Comparison of ENCODE assay signal across 9 cellular contexts in the genomic region with DNA sequence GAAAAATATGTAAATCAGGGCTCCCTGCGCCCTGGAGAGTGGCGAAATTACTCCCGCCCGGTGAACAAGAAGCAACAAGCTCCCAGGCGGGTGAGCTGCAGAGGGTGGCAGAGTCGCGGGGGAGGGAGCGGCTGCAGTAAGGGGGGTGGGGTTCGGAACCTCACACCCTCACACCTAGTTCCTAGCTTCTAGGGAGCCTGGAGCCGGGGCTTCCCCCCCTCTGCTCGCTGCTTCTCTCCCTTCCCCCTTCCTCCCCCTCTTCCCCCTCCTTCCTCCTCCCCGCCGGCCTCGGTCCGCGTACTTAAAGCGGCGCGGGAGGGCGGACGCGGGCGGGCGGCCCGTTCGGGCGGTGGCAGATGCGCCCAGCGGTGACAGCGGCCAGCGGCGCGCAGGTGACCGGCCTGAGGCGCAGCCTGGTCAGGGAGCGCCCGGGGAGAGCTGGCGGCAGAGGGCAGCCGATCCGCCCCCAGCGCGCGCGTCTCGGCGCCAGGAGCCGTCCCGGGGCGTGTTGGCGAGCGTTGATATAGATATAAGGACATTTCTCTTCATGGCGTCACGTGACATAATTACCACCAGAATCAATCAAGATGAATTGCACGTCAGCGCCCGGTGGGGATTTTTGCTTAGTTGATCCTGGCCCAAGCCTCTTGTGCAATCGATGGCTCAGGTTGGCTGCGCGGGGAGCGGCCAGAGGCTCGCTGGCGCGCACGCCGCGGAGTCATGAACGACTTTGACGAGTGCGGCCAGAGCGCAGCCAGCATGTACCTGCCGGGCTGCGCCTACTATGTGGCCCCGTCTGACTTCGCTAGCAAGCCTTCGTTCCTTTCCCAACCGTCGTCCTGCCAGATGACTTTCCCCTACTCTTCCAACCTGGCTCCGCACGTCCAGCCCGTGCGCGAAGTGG. TPM values are rescaled to one million over a fixed set of nuclear protein-coding genes. Genes with fewer than 3 reads are reported as not detected.
DNase-seq lines count a peak whose midpoint lies in the region; ATAC-seq, FAIRE-seq and TF ChIP-seq lines count a peak whose summit lies in the region.
"Had no signal": no experiment of that assay in that cellular context is flagged by ENCODE, and none has a peak within 500 bp of the region (broad histone marks: within the 10 kb centered on the region; RNA-seq: fewer than 3 reads in every experiment).

A gene (plus strand): TSS at position 645 of the 904 bp plus-strand sequence. CDS start 76 bp downstream, at position 721.

- H3K27me3 ChIP-seq in CD8-positive, alpha-beta T cell (ENCODE audit: insufficient read depth, low read length) = peaks cover 75% of the 10 kb centered on the region
- H3K27me3 ChIP-seq in KMS-11 (ENCODE audit: insufficient read depth, low read depth) (no peaks in the 10 kb centered on the region), keratinocyte (ENCODE audit: control insufficient read depth, extremely low read depth, insufficient read depth, low read length) (peaks cover 94% of the 10 kb centered on the region), subcutaneous abdominal adipose tissue (ENCODE audit: control insufficient read depth in 5 of 5, insufficient read depth in 4 of 5, low read length in 5 of 5) (peaks cover 73 to 92% (median 87%) of the 10 kb centered on the region in 5 donors)

- intact Hi-C loops in CD8-positive, alpha-beta T cell (cut with DNase I, micrococcal nuclease) = no loop called here

- no peaks in the 10 kb centered on the region for H3K9me3 ChIP-seq in CD8-positive, alpha-beta T cell (ENCODE audit: low read length)
- H3K9me3 ChIP-seq in keratinocyte (ENCODE audit: control insufficient read depth, low read depth, low read length) (no peaks in the 10 kb centered on the region), subcutaneous abdominal adipose tissue (ENCODE audit: control insufficient read depth in 5 of 5, low read length in 5 of 5) (no peaks in the 10 kb centered on the region)
- H3K9me3 ChIP-seq: thyroid gland had no signal

- dilution Hi-C loops in keratinocyte (cut with MboI; ENCODE audit: extremely low pct_ligation_motif_present, low sequenced_read_pairs) = no loop called here

- CTCF ChIA-PET in CD8-positive, alpha-beta T cell (lab: Charles Lee) = no interaction called here

- H3K4me1 Mint-ChIP-seq in CD8-positive, alpha-beta T cell (ENCODE audit: low read depth) = peaks cover 34% of the 10 kb centered on the region

- H3K9me1 ChIP-seq in keratinocyte (ENCODE audit: control insufficient read depth, extremely low read depth, insufficient read depth, low read length) = no peaks in the 10 kb centered on the region

- H2AFZ ChIP-seq in KMS-11 (ENCODE audit: low read depth) (peak within 1 kb of the TSS; percentile 10; the same call in 1 of the 2 replicates), keratinocyte (ENCODE audit: control insufficient read depth, low read length) (no peak within 1 kb of the TSS)

- ATAC-seq in CD8-positive, alpha-beta T cell = peak; percentile 33
- ATAC-seq in GM21367 (IDR thresholded peaks at IDR 0.05; ENCODE audit: unreplicated experiment) = no peak

- no peak within 1 kb of the TSS for H3K9ac ChIP-seq in KMS-11
- H3K9ac ChIP-seq in keratinocyte (ENCODE audit: control insufficient read depth, extremely low read depth, insufficient read depth, low read length) = no peak within 1 kb of the TSS
- no peak within 1 kb of the TSS for H3K9ac ChIP-seq in subcutaneous abdominal adipose tissue (ENCODE audit: low read length in 5 of 5)

- no peak for TF ChIP-seq CTCF in CD8-positive, alpha-beta T cell (IDR thresholded peaks at IDR 0.05)
- TF ChIP-seq CTCF in KMS-11 (conservative IDR thresholded peaks at IDR 0.05; ENCODE audit: low read depth, low read length) (no peak), VCaP (conservative IDR thresholded peaks at IDR 0.05) (peak; percentile 6; the same call in 1 of the 2 replicates), keratinocyte (optimal IDR thresholded peaks at IDR 0.05 in 1 of 3, IDR thresholded peaks at IDR 0.05 in 1 of 3, conservative IDR thresholded peaks at IDR 0.05 in 1 of 3; ENCODE audit: extremely low read depth in 1 of 3, insufficient read depth in 2 of 3, low read length in 3 of 3) (no peak)

- H3K36me3 ChIP-seq in CD8-positive, alpha-beta T cell (ENCODE audit: insufficient read depth, low read length) = no peaks in the 10 kb centered on the region
- H3K36me3 ChIP-seq in KMS-11 (ENCODE audit: insufficient read depth) (no peaks in the 10 kb centered on the region), keratinocyte (ENCODE audit: control insufficient read depth in 2 of 2, extremely low read depth in 1 of 2, insufficient read depth in 2 of 2, low read length in 2 of 2) (no peaks in the 10 kb centered on the region), subcutaneous abdominal adipose tissue (ENCODE audit: control insufficient read depth in 5 of 5, insufficient read depth in 5 of 5, low read length in 5 of 5) (no peaks in the 10 kb centered on the region)
- H3K36me3 ChIP-seq: thyroid gland had no signal

- peak within 1 kb of the TSS; percentile 66 for H3K4me3 Mint-ChIP-seq in CD8-positive, alpha-beta T cell

- no peak within 1 kb of the TSS for H3K27ac ChIP-seq in CD8-positive, alpha-beta T cell (ENCODE audit: low read depth, low read length)
- H3K27ac ChIP-seq in KMS-11 (no peak within 1 kb of the TSS), VCaP (no peak within 1 kb of the TSS), keratinocyte (ENCODE audit: control insufficient read depth, insufficient read depth, low read length) (no peak within 1 kb of the TSS), subcutaneous abdominal adipose tissue (ENCODE audit: low read depth, low read length) (no peak within 1 kb of the TSS)
- H3K27ac ChIP-seq: thyroid gland had no signal

- no peaks in the 10 kb centered on the region for H3K36me3 Mint-ChIP-seq in CD8-positive, alpha-beta T cell

- H3K4me1 ChIP-seq in CD8-positive, alpha-beta T cell (ENCODE audit: insufficient read depth, low read length) = peaks cover 24% of the 10 kb centered on the region
- H3K4me1 ChIP-seq in KMS-11 (ENCODE audit: low read depth, poor library complexity, severe bottlenecking) (no peaks in the 10 kb centered on the region), keratinocyte (ENCODE audit: control insufficient read depth, extremely low read depth, insufficient read depth, low read length) (peaks cover 5% of the 10 kb centered on the region), subcutaneous abdominal adipose tissue (ENCODE audit: control insufficient read depth in 5 of 5, insufficient read depth in 5 of 5, low read length in 5 of 5) (peaks cover 0 to 44% (median 26%) of the 10 kb centered on the region in 5 donors)

- H3K4me3 ChIP-seq in CD8-positive, alpha-beta T cell (ENCODE audit: low read depth, low read length) = no peak within 1 kb of the TSS
- no peak within 1 kb of the TSS for H3K4me3 ChIP-seq in KMS-11 (IDR thresholded peaks at IDR 0.05; ENCODE audit: insufficient read depth, low read depth, low read length)
- H3K4me3 ChIP-seq in keratinocyte (ENCODE audit: control insufficient read depth in 2 of 3, extremely low read depth in 1 of 3, insufficient read depth in 2 of 3, low read depth in 1 of 3, low read length in 3 of 3) = peak within 1 kb of the TSS; percentile 14 to 48 (median 43)
- H3K4me3 ChIP-seq in subcutaneous abdominal adipose tissue (ENCODE audit: low read depth in 1 of 5, low read length in 5 of 5) = peak within 1 kb of the TSS in 4 of 5 donors; percentile 17 to 57 (median 42)

- no peak for FAIRE-seq in keratinocyte (lab: Jason Lieb, UNC)

- H3K9me3 Mint-ChIP-seq in CD8-positive, alpha-beta T cell = no peaks in the 10 kb centered on the region

- H4K20me1 ChIP-seq in KMS-11 (ENCODE audit: insufficient read depth) (no peaks in the 10 kb centered on the region), keratinocyte (ENCODE audit: control insufficient read depth, extremely low read depth, insufficient read depth, low read length) (peaks cover 2% of the 10 kb centered on the region)

- no peak within 1 kb of the TSS for H3K27ac Mint-ChIP-seq in CD8-positive, alpha-beta T cell

- H3K4me2 ChIP-seq in KMS-11 (no peak within 1 kb of the TSS; the same call in 1 of the 2 replicates), keratinocyte (ENCODE audit: control insufficient read depth, extremely low read depth, insufficient read depth, low read depth, low read length) (peak within 1 kb of the TSS; percentile 56)

- H3K79me2 ChIP-seq in KMS-11 (ENCODE audit: insufficient read depth, low read depth) = no peaks in the 10 kb centered on the region
- H3K79me2 ChIP-seq in keratinocyte (ENCODE audit: control insufficient read depth, insufficient read depth, low read length) = no peaks in the 10 kb centered on the region

- POLR2A ChIA-PET in CD8-positive, alpha-beta T cell (lab: Charles Lee) = no interaction called here

- H3K27me3 Mint-ChIP-seq in CD8-positive, alpha-beta T cell (ENCODE audit: low read depth) = peaks cover 83% of the 10 kb centered on the region

- no peak for DNase-seq in CD8-positive, alpha-beta T cell
- DNase-seq in keratinocyte (ENCODE audit: low read depth, low spot score) = no peak
- no peak for DNase-seq in iPS-NIHi7 (ENCODE audit: extremely low spot score)
- no peak for DNase-seq in H4 (ENCODE audit: low spot score)

RNA-seq across cellular contexts. Expression of the gene that starts here (rescaled TPM):
- total RNA-seq in CD8-positive, alpha-beta T cell = not detected
- 0.08 TPM in 1 of 3 replicates, not detected in the others for polyA plus RNA-seq in keratinocyte
- polyA plus RNA-seq in keratinocyte (2011; ENCODE audit: low read depth) = not detected
- not detected in 2 replicates for polyA plus RNA-seq in keratinocyte (2011; cell fraction: cytosol; rRNA removed)
- polyA plus RNA-seq in keratinocyte (2011; cell fraction: nucleus; rRNA removed) = not detected in 2 replicates
- polyA plus RNA-seq in keratinocyte (2012; ENCODE audit: low replicate concordance) = 0.11 TPM in 1 of 2 replicates, not detected in the other
- not detected in 3 replicates for polyA minus RNA-seq in keratinocyte
- not detected for polyA minus RNA-seq in keratinocyte (2011; cell fraction: cytosol; rRNA and poly(A)+ RNA removed)
- polyA minus RNA-seq in keratinocyte (2011; cell fraction: nucleus; rRNA and poly(A)+ RNA removed) = not detected in 2 replicates
- not detected in 2 replicates for total RNA-seq in H4 (2014; rRNA removed; shearing (Covaris generic))
- total RNA-seq: thyroid gland had no signal

Comparison
In these comparisons a context has a peak if more than half of its experiments do, and no peak if none do; other contexts are left out.
1. Peak in ATAC-seq in CD8-positive, alpha-beta T cell; RNA of the gene not detected or under 1 TPM.
2. H3K4me3 ChIP-seq: peak in keratinocyte (3 of 3) and subcutaneous abdominal adipose tissue (4 of 5); none in CD8-positive, alpha-beta T cell (single experiment) and KMS-11 (single experiment).